In the genomic region with DNA sequence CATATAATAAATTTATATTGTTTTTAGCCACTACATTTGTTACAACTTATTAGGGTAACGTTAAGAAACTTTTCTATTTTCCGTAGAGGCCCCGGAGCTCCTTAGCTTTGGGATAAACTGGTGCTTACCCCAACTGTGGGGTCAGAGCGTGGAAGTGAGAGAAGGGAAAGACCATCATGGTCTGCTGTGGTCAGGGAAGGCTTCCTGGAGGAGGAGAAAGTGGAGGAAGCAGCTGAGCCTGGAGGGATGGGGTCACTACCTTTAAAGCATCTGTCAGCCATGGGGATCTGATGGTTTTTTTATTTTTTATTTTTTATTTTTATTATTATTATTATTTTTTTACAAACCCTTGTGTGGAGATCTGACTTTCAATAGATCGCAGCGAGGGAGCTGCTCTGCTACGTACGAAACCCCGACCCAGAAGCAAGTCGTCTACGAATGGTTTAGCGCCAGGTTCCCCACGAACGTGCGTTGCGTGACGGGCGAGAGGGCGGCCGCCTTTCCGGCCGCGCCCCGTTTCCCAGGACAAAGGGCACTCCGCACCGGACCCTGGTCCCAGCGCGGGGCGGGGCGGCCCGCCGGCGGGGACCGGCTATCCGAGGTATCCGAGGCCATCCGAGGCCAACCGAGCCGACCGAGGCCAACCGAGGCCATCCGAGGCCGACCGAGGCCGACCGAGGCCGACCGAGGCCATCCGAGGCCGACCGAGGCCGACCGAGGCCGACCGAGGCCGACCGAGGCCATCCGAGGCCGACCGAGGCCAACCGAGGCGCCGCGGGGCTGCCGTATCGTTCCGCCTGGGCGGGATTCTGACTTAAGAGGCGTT, we compare ENCODE assay signal across 8 cellular contexts.
DNase-seq lines count a peak whose midpoint lies in the region; ATAC-seq and TF ChIP-seq lines count a peak whose summit lies in the region.

No MANE protein-coding gene starts in this region.

- TF ChIP-seq CTCF in stomach (IDR thresholded peaks at IDR 0.05), result no peak

- ATAC-seq in GM18499 (IDR thresholded peaks at IDR 0.05; ENCODE audit: insufficient read depth, unreplicated experiment), result peak; percentile 36
- ATAC-seq in HG03457 (IDR thresholded peaks at IDR 0.05; ENCODE audit: unreplicated experiment), result peak; percentile 52

- no peaks in the 10 kb centered on the region for H3K9me3 ChIP-seq in stomach

- peaks cover 0 to 7% (median 0%) of the 10 kb centered on the region in 4 donors for H3K4me1 ChIP-seq in stomach

- H3K27ac ChIP-seq in stomach, result peak overlapping the region; percentile 74 to 86 (median 78)

- intact Hi-C loops in stomach (cut with DNase I; ENCODE audit: low total_unique reads), result no loop called here

- WGBS in stomach, 5 donors, result 5 to 11% (median 8%) methylated on average over 35 to 69 of the region's 69 CpGs

- no peaks in the 10 kb centered on the region for H3K27me3 ChIP-seq in stomach

- in situ Hi-C loops in SK-MEL-5 (cut with HindIII; ENCODE audit: low pct_unique_long_range_greater_than_20kb, low sequenced_read_pairs), result no loop called here

- no peaks in the 10 kb centered on the region for H3K36me3 ChIP-seq in stomach

- peak overlapping the region; percentile 44 to 53 (median 46) for H3K4me3 ChIP-seq in stomach

- no peak for TF ChIP-seq EP300 in stomach (IDR thresholded peaks at IDR 0.05)

- TF ChIP-seq POLR2A in stomach (IDR thresholded peaks at IDR 0.05), result no peak

- peak; percentile 77 for DNase-seq in SK-MEL-5 (ENCODE audit: low read depth, low spot score)
- peak; percentile 85 for DNase-seq in activated naive CD4-positive, alpha-beta T cell treated with Interleukin-2 at 50 U/mL for 16 hours
- DNase-seq in globus pallidus (ENCODE audit: low spot score), result peak; percentile 79
- DNase-seq in nucleus accumbens (lab: John Stamatoyannopoulos, UW), result peak in 54 of 56 donors; percentile 4 to 86 (median 70)
- peak; percentile 84 for DNase-seq in stomach
- DNase-seq in NCI-H524 treated with DMSO at 0.1 percent for 48 hours (lab: John Stamatoyannopoulos, UW), result no peak
